In the genomic region with DNA sequence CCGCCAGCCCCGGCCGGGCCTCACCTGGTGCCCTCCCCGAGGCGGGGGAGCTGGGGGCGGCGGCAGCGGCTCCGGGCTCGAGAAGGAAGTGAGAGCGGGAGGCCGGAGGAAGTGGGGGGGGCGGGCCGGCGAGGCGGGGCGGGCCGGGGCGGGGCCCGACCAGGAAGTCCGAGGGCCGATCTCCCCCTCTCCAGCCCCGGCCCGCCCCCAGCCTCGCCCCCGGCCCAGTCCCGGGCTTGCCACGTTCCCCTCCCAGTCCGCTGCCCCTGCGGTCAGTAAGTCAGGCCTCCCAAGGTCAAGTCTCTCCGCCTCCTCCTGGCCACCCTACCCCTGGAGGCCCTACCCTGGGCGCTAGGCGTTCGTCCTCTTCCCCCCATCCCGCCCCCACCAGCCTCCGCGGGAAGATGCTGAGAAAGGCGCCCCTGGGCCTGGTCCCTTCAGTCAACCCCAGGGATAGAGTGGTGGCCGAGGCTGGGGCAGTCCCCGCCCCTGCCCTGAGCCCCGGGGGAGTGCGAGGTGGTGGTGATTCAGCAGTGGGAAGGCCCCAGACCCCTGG, we compare ENCODE assay signal across 8 cellular contexts. TPM values are rescaled to one million over a fixed set of nuclear protein-coding genes. Genes with fewer than 3 reads are reported as not detected.
DNase-seq lines count a peak whose midpoint lies in the region; ATAC-seq and TF ChIP-seq lines count a peak whose summit lies in the region.

A gene (minus strand): TSS at position 90 of the 556 bp plus-strand sequence. CDS start 12,821 bp downstream, outside the sequence.

- peak within 1 kb of the TSS; percentile 87 for H3K4me2 ChIP-seq in hepatocyte

- H3K4me3 ChIP-seq in hepatocyte: peak within 1 kb of the TSS; percentile 93

- H4K20me1 ChIP-seq in hepatocyte (ENCODE audit: insufficient read depth, poor library complexity, severe bottlenecking): peaks cover 15% of the 10 kb centered on the region

- H3K27ac ChIP-seq in hepatocyte: peak within 1 kb of the TSS; percentile 99

- H3K9me2 ChIP-seq in hepatocyte (replicated peaks; ENCODE audit: insufficient read depth): no peaks in the 10 kb centered on the region

- ATAC-seq in GM21390 (IDR thresholded peaks at IDR 0.05; ENCODE audit: unreplicated experiment): peak; percentile 45

- H2AFZ ChIP-seq in hepatocyte: peak within 1 kb of the TSS; percentile 76

- WGBS in hepatocyte (ENCODE audit: low lambda C conversion rate, missing lambda C conversion rate): 3% methylated on average over 7 of the region's 42 CpGs

- DNase-seq in GM03348 (ENCODE audit: low spot score) (peak; percentile 97), HT1080 (ENCODE audit: low read depth) (no peak), SIG-M5 (lab: John Stamatoyannopoulos, UW) (peak; percentile 76), astrocyte of the hippocampus (ENCODE audit: low read depth, low spot score) (peak; percentile 86), hepatocyte (ENCODE audit: low spot score) (peak; percentile 89), renal cortical epithelial cell (ENCODE audit: low read depth) (peak; percentile 53), NCI-H524 treated with DMSO at 0.1 percent for 48 hours (lab: John Stamatoyannopoulos, UW) (no peak)

- H3K27me3 ChIP-seq in hepatocyte: no peaks in the 10 kb centered on the region

- TF ChIP-seq CTCF in hepatocyte (IDR thresholded peaks at IDR 0.05; ENCODE audit: poor library complexity): no peak

- H3K9me3 ChIP-seq in hepatocyte (ENCODE audit: low read depth): no peaks in the 10 kb centered on the region

- H3K36me3 ChIP-seq in hepatocyte (replicated peaks; ENCODE audit: insufficient read depth, low read depth): no peaks in the 10 kb centered on the region

- H3K4me1 ChIP-seq in hepatocyte (ENCODE audit: insufficient read depth): peaks cover 10% of the 10 kb centered on the region

- peaks cover 43% of the 10 kb centered on the region for H3K79me2 ChIP-seq in hepatocyte

RNA-seq across cellular contexts. Expression of the gene that starts here (rescaled TPM):
- 55.9 and 98.7 TPM in 2 replicates for total RNA-seq in HT1080 (2014; rRNA removed; shearing (Covaris generic))
- polyA plus RNA-seq in HT1080 (2015; cell fraction: cytosol; rRNA removed): 126 and 148 TPM in 2 replicates
- polyA plus RNA-seq in HT1080 (2015; cell fraction: nucleus; rRNA removed): 38.0 and 43.6 TPM in 2 replicates
- total RNA-seq in hepatocyte (18.0 and 18.4 TPM in 2 replicates), renal cortical epithelial cell (5.6 and 20.5 TPM in 2 replicates)
- polyA plus RNA-seq in hepatocyte: 36.9 and 44.4 TPM in 2 replicates

Comparison
In these comparisons a context has a peak if more than half of its experiments do, and no peak if none do; other contexts are left out.
1. DNase-seq: peak in GM03348 (single experiment), SIG-M5 (single experiment), astrocyte of the hippocampus (single experiment), hepatocyte (single experiment) and renal cortical epithelial cell (single experiment); none in HT1080 (single experiment) and NCI-H524 treated with DMSO at 0.1 percent for 48 hours (single experiment).